ENCODE assay signal across 21 cellular contexts in genomic region chr9:4973902-4974301, GRCh38. TPM values are rescaled to one million over a fixed set of nuclear protein-coding genes. Genes with fewer than 3 reads are reported as not detected.
DNase-seq lines count a peak whose midpoint lies in the region; ATAC-seq and TF ChIP-seq lines count a peak whose summit lies in the region.
"Had no signal": no experiment of that assay in that cellular context is flagged by ENCODE, and none has a peak within 500 bp of the region (broad histone marks: within the 10 kb centered on the region; RNA-seq: fewer than 3 reads in every experiment).

No MANE protein-coding gene starts in this region.

- no peaks in the 10 kb centered on the region for H3K36me3 Mint-ChIP-seq in WTC11
- no peaks in the 10 kb centered on the region for H3K36me3 Mint-ChIP-seq in MCF 10A (ENCODE audit: insufficient read depth, unreplicated experiment)
- H3K36me3 Mint-ChIP-seq: CD4-positive, CD25-positive, alpha-beta regulatory T cell had no signal

- H3K9ac ChIP-seq in GM23248 (no peak overlapping the region), mesenchymal stem cell (ENCODE audit: low read length) (no peak overlapping the region)
- H3K9ac ChIP-seq: BLaER1 had no signal

- no peak overlapping the region for H2AFZ ChIP-seq in GM23248
- no peak overlapping the region for H2AFZ ChIP-seq in mesenchymal stem cell (ENCODE audit: low read depth, low read length)

- peaks cover 4% of the 10 kb centered on the region; the same call in 1 of the 2 replicates for H3K4me1 Mint-ChIP-seq in WTC11
- H3K4me1 Mint-ChIP-seq in MCF 10A (ENCODE audit: insufficient read depth, unreplicated experiment): no peaks in the 10 kb centered on the region
- H3K4me1 Mint-ChIP-seq: CD4-positive, CD25-positive, alpha-beta regulatory T cell had no signal

- no peak overlapping the region for H2AK5ac ChIP-seq in mesenchymal stem cell (ENCODE audit: low read length, severe bottlenecking)

- H4K20me1 ChIP-seq in GM23248 (ENCODE audit: insufficient read depth): no peaks in the 10 kb centered on the region
- H4K20me1 ChIP-seq: BLaER1 had no signal

- H3K9me2 ChIP-seq in GM23248 (ENCODE audit: insufficient read depth): no peaks in the 10 kb centered on the region

- CTCF ChIA-PET in WTC11 (lab: Charles Lee): interaction anchor here (0.7 kb wide), 2 partner anchors 136 to 143 kb away, joined by 3 read pairs; no protein-coding TSS in a partner anchor
- CTCF ChIA-PET in MCF 10A (lab: Yijun Ruan, JAX): interaction anchor here (0.8 kb wide), 1 partner anchor 214 kb away, joined by 3 read pairs; no protein-coding TSS in a partner anchor

- H3K36me3 ChIP-seq in GM23248 (ENCODE audit: low read depth): no peaks in the 10 kb centered on the region
- no peaks in the 10 kb centered on the region for H3K36me3 ChIP-seq in mesenchymal stem cell (ENCODE audit: control insufficient read depth in 1 of 2, insufficient read depth in 2 of 2, low read depth in 1 of 2, low read length in 2 of 2)
- H3K36me3 ChIP-seq: BLaER1 had no signal

- no peak overlapping the region for H2BK5ac ChIP-seq in mesenchymal stem cell (ENCODE audit: low read depth, low read length, poor library complexity, severe bottlenecking)

- H3K14ac ChIP-seq in mesenchymal stem cell (ENCODE audit: low read length in 2 of 2): no peak overlapping the region

- intact Hi-C loops in MCF 10A (cut with micrococcal nuclease): no loop called here

- H3K27me3 ChIP-seq in GM23248 (replicated peaks; ENCODE audit: insufficient read depth) (no peaks in the 10 kb centered on the region), mesenchymal stem cell (ENCODE audit: control insufficient read depth in 1 of 2, insufficient read depth in 1 of 2, low read length in 2 of 2) (no peaks in the 10 kb centered on the region)
- H3K27me3 ChIP-seq: BLaER1 had no signal

- in situ Hi-C loops in GM23248 (cut with MboI): no loop called here

- no peak overlapping the region for H3K4me3 Mint-ChIP-seq in WTC11
- no peak overlapping the region for H3K4me3 Mint-ChIP-seq in MCF 10A (ENCODE audit: unreplicated experiment)
- H3K4me3 Mint-ChIP-seq: CD4-positive, CD25-positive, alpha-beta regulatory T cell; H9 had no signal

- H4K91ac ChIP-seq in mesenchymal stem cell (ENCODE audit: low read length): no peak overlapping the region

- H3K9me3 Mint-ChIP-seq in WTC11 (no peaks in the 10 kb centered on the region), MCF 10A (ENCODE audit: unreplicated experiment) (no peaks in the 10 kb centered on the region)
- H3K9me3 Mint-ChIP-seq: CD4-positive, CD25-positive, alpha-beta regulatory T cell; H9 had no signal

- peaks cover 5% of the 10 kb centered on the region; the same call in 1 of the 2 replicates for H3F3A ChIP-seq in GM23248 (ENCODE audit: insufficient read depth)

- H2BK12ac ChIP-seq in mesenchymal stem cell (ENCODE audit: low read length in 2 of 2): no peak overlapping the region

- no peak overlapping the region for H2BK15ac ChIP-seq in mesenchymal stem cell (ENCODE audit: low read depth, poor library complexity, severe bottlenecking)

- 39 to 54% methylated on average over 1 of the region's 1 CpG for WGBS in GM23248 (ENCODE audit: low coverage in 1 of 2, low lambda C conversion rate in 2 of 2, missing lambda C conversion rate in 2 of 2), 2 experiments
- no CpG with 5 or more reads among the region's 1 CpG for WGBS in mesenchymal stem cell

- H3K79me2 ChIP-seq in GM23248 (ENCODE audit: insufficient read depth): no peaks in the 10 kb centered on the region

- H3K9me3 ChIP-seq in GM23248 (ENCODE audit: low read depth) (no peaks in the 10 kb centered on the region), mesenchymal stem cell (ENCODE audit: control insufficient read depth, low read length) (no peaks in the 10 kb centered on the region)
- H3K9me3 ChIP-seq: BLaER1 had no signal

- H3K23ac ChIP-seq in mesenchymal stem cell (ENCODE audit: low read length in 2 of 2): no peak overlapping the region

- H3K27me3 Mint-ChIP-seq in WTC11 (ENCODE audit: low read depth) (no peaks in the 10 kb centered on the region), MCF 10A (ENCODE audit: insufficient read depth, unreplicated experiment) (no peaks in the 10 kb centered on the region)
- H3K27me3 Mint-ChIP-seq: CD4-positive, CD25-positive, alpha-beta regulatory T cell had no signal

- H3K4me2 ChIP-seq in GM23248 (ENCODE audit: unreplicated experiment) (peak overlapping the region; percentile 10), mesenchymal stem cell (ENCODE audit: low read length, poor library complexity, severe bottlenecking) (no peak overlapping the region)
- H3K4me2 ChIP-seq: BLaER1 had no signal

- H3K27ac Mint-ChIP-seq in WTC11 (no peak overlapping the region), MCF 10A (ENCODE audit: low read depth, unreplicated experiment) (no peak overlapping the region)
- H3K27ac Mint-ChIP-seq: CD4-positive, CD25-positive, alpha-beta regulatory T cell; H9 had no signal

- ATAC-seq in WTC11: no peak

- H3K18ac ChIP-seq in mesenchymal stem cell (ENCODE audit: low read depth in 1 of 2, low read length in 2 of 2): no peak overlapping the region

- no peak overlapping the region for H2BK120ac ChIP-seq in mesenchymal stem cell (ENCODE audit: low read depth, low read length)

- no peak overlapping the region for H3K4ac ChIP-seq in mesenchymal stem cell (ENCODE audit: low read depth in 1 of 2, low read length in 2 of 2)

- H3K4me3 ChIP-seq in GM23248: no peak overlapping the region
- no peak overlapping the region for H3K4me3 ChIP-seq in mesenchymal stem cell (ENCODE audit: insufficient read depth in 1 of 2, low read depth in 1 of 2, low read length in 2 of 2)
- H3K4me3 ChIP-seq: BLaER1 had no signal

- POLR2A ChIA-PET in WTC11 (lab: Charles Lee): no interaction called here
- POLR2A ChIA-PET in MCF 10A (lab: Yijun Ruan, JAX): no interaction called here

- no peak overlapping the region for H3K27ac ChIP-seq in GM23248
- peak overlapping the region; percentile 9 for H3K27ac ChIP-seq in epithelial cell of prostate
- no peak overlapping the region for H3K27ac ChIP-seq in mesenchymal stem cell (ENCODE audit: low read length, poor library complexity, severe bottlenecking)
- H3K27ac ChIP-seq: BLaER1 had no signal

- DNase-seq in GM23248: no peak
- no peak for DNase-seq in WTC11 (ENCODE audit: low spot score)
- no peak for DNase-seq in epithelial cell of prostate (ENCODE audit: low read depth, low spot score)
- DNase-seq in mesenchymal stem cell: peak; percentile 18
- DNase-seq in MCF 10A (ENCODE audit: unreplicated experiment): no peak
- DNase-seq in activated gamma-delta T cell (lab: John Stamatoyannopoulos, UW): no peak
- DNase-seq in Kasumi-1 (lab: John Stamatoyannopoulos, UW): no peak
- DNase-seq: CD4-positive, CD25-positive, alpha-beta regulatory T cell; DMS153; DND-41; H9; KBM-7; NCI-H1048; NCI-H1417; NCI-H1694 treated with DMSO at 0.1 percent for 48 hours; NCI-H2081; NCI-H2227 treated with DMSO at 0.1 percent for 48 hours; NCI-H526 treated with DMSO at 0.1 percent for 48 hours; RPMI8226; SHP77 had no signal

- H4K8ac ChIP-seq in mesenchymal stem cell (ENCODE audit: low read length): no peak overlapping the region

- no TSS peak for BruUV-seq in MCF 10A (replicated peaks; lab: Mats Ljungman, UMichigan)

- TF ChIP-seq CTCF in WTC11 (IDR thresholded peaks at IDR 0.05) (no peak), MCF 10A (IDR thresholded peaks at IDR 0.05; ENCODE audit: unreplicated experiment) (no peak)

- H3K4me1 ChIP-seq in GM23248 (ENCODE audit: insufficient read depth) (peaks cover 14% of the 10 kb centered on the region), mesenchymal stem cell (ENCODE audit: control insufficient read depth, insufficient read depth, low read depth, low read length) (no peaks in the 10 kb centered on the region)
- H3K4me1 ChIP-seq: BLaER1 had no signal

- H3K79me1 ChIP-seq in mesenchymal stem cell (replicated peaks; ENCODE audit: low read length, poor library complexity, severe bottlenecking): no peaks in the 10 kb centered on the region

TF ChIP-seq in WTC11, 78 proteins besides CTCF, POLR2A, EP300 and RAD21:
- TF ChIP-seq ZBTB43 (CRISPR knock-in tag; IDR thresholded peaks at IDR 0.05): no peak
- peak; percentile 59; the same call in 1 of the 2 replicates for TF ChIP-seq GABPB1 (CRISPR knock-in tag; IDR thresholded peaks at IDR 0.05)
TF ChIP-seq in WTC11: peak in this region for 1.

RNA-seq across cellular contexts. Expression of gene JAK2, which starts 11.2 kb away (rescaled TPM):
- total RNA-seq in GM23248 (2014; rRNA removed; shearing (Covaris generic)): 6.5 and 6.7 TPM in 2 replicates
- polyA plus RNA-seq in GM23248 (2016; fragmentation: Nextera tagmentation; extraction: Ambion mirVana): 4.1 and 5.0 TPM in 2 replicates
- total RNA-seq in WTC11 (2021) (2.0 to 3.3 TPM (median 2.4 TPM) in 3 replicates), MCF 10A (2022) (4.3 and 6.6 TPM in 2 replicates)
- polyA plus RNA-seq in mesenchymal stem cell (2013, experiment 1 of 2): 6.6 TPM
- 6.4 TPM for polyA plus RNA-seq in mesenchymal stem cell (2013, experiment 2 of 2)
